23 cellular contexts compared by ENCODE assay signal in genomic region chr12:108267449-108267848, GRCh38.
"Had no signal": no experiment of that assay in that cellular context is flagged by ENCODE, and none has a peak within 500 bp of the region (broad histone marks: within the 10 kb centered on the region; RNA-seq: fewer than 3 reads in every experiment).

No MANE protein-coding gene starts in this region.

- DNase-seq: IMR-90, Karpas-422, KG1, MM.1S, NCI-H1092 treated with DMSO at 0.1 percent for 48 hours, NCI-H1436, NCI-H187, NCI-H2029, NCI-H2081 treated with DMSO at 0.1 percent for 48 hours, NCI-H2171, NCI-H226, NCI-H446, NCI-H510A, NCI-H524 treated with DMSO at 0.1 percent for 48 hours, NCI-H69, NCI-H774, Right ventricle myocardium superior, RPMI8226, SK-N-SH, SW 1271, T-helper 1 cell had no signal

- ATAC-seq: HepG2 had no signal

- H3K9ac ChIP-seq: SK-N-SH had no signal

- H3K9me3 ChIP-seq: SK-N-SH had no signal

- FAIRE-seq: HepG2, RCC 7860 had no signal

- H3K4me2 ChIP-seq: SK-N-SH had no signal
